ENCODE assay signal across 1 cellular context in genomic region chr11:1654388-1655167, GRCh38.
TF ChIP-seq lines count a peak whose summit lies in the region.

No MANE protein-coding gene starts in this region.

TF ChIP-seq in HepG2, 621 proteins besides CTCF, POLR2A, EP300 and RAD21 (continued from another document and continues in another):
- TF ChIP-seq BRD4 (CRISPR knock-in tag; IDR thresholded peaks at IDR 0.05) (peak; percentile 92), HNRNPUL1 (IDR thresholded peaks at IDR 0.05; ENCODE audit: low read depth, low read length) (no peak), ZMAT3 (CRISPR knock-in tag; conservative IDR thresholded peaks at IDR 0.05) (0 out of 2 replicates have a peak, but pooled peaks have one; percentile 2), ZNF124 (CRISPR knock-in tag; IDR thresholded peaks at IDR 0.05) (no peak), KMT2B (CRISPR knock-in tag; IDR thresholded peaks at IDR 0.05) (no peak), BHLHE40 (IDR thresholded peaks at IDR 0.05; ENCODE audit: low read length) (no peak), MIER3 (CRISPR knock-in tag; IDR thresholded peaks at IDR 0.05; ENCODE audit: borderline replicate concordance) (peak; percentile 21; the same call in 1 of the 2 replicates), NR3C1 (CRISPR knock-in tag; IDR thresholded peaks at IDR 0.05) (no peak), AGO1 (IDR thresholded peaks at IDR 0.05; ENCODE audit: low read depth, low read length, poor library complexity, severe bottlenecking) (no peak), SRY (CRISPR knock-in tag; IDR thresholded peaks at IDR 0.05) (no peak), ZNF768 (CRISPR knock-in tag; IDR thresholded peaks at IDR 0.05) (no peak), ZNF280D (CRISPR knock-in tag; IDR thresholded peaks at IDR 0.05) (no peak), ZNF646 (CRISPR knock-in tag; IDR thresholded peaks at IDR 0.05) (no peak), NR2F6 (IDR thresholded peaks at IDR 0.05) (peak; percentile 52; the same call in 1 of the 2 replicates), NR2F6 (CRISPR knock-in tag; IDR thresholded peaks at IDR 0.05) (peak; percentile 49), MLLT10 (CRISPR knock-in tag; IDR thresholded peaks at IDR 0.05) (no peak), ZNF577 (CRISPR knock-in tag; IDR thresholded peaks at IDR 0.05; ENCODE audit: borderline replicate concordance, low read depth) (no peak), ZBTB42 (CRISPR knock-in tag; IDR thresholded peaks at IDR 0.05) (0 out of 2 replicates have a peak, but pooled peaks have one; percentile 80), ZNF441 (CRISPR knock-in tag; IDR thresholded peaks at IDR 0.05; ENCODE audit: borderline replicate concordance) (peak; percentile 66; the same call in 1 of the 2 replicates), RARG (CRISPR knock-in tag; IDR thresholded peaks at IDR 0.05; ENCODE audit: low read depth) (no peak), DBP (CRISPR knock-in tag; IDR thresholded peaks at IDR 0.05; ENCODE audit: not compliant biosample characterization) (no peak), ZNF367 (CRISPR knock-in tag; IDR thresholded peaks at IDR 0.05; ENCODE audit: borderline replicate concordance) (no peak), ZEB1 (IDR thresholded peaks at IDR 0.05; ENCODE audit: insufficient replicate concordance, low read depth) (no peak), ATF1 (CRISPR knock-in tag; IDR thresholded peaks at IDR 0.05) (no peak), ZFP37 (CRISPR knock-in tag; IDR thresholded peaks at IDR 0.05; ENCODE audit: borderline replicate concordance) (no peak), ZNF10 (CRISPR knock-in tag; IDR thresholded peaks at IDR 0.05; ENCODE audit: borderline replicate concordance, low read depth) (no peak), BCL6 (CRISPR knock-in tag; IDR thresholded peaks at IDR 0.05) (peak; percentile 96), NR2F1 (CRISPR knock-in tag; IDR thresholded peaks at IDR 0.05) (0 out of 4 replicates have a peak, but pooled peaks of 1 of the 2 experiments have one; percentile 9), ARID2 (CRISPR knock-in tag; IDR thresholded peaks at IDR 0.05; ENCODE audit: borderline replicate concordance) (no peak), ZNF780A (CRISPR knock-in tag; IDR thresholded peaks at IDR 0.05) (no peak), ZNF644 (CRISPR knock-in tag; IDR thresholded peaks at IDR 0.05; ENCODE audit: low read depth) (no peak), KLF11 (CRISPR knock-in tag; IDR thresholded peaks at IDR 0.05) (no peak), ZNF275 (CRISPR knock-in tag; IDR thresholded peaks at IDR 0.05; ENCODE audit: borderline replicate concordance) (no peak), SP1 (IDR thresholded peaks at IDR 0.05) (no peak), SP1 (CRISPR knock-in tag; IDR thresholded peaks at IDR 0.05) (no peak), ZBTB10 (CRISPR knock-in tag; IDR thresholded peaks at IDR 0.05; ENCODE audit: borderline replicate concordance) (no peak), MAFF (IDR thresholded peaks at IDR 0.05; ENCODE audit: low read depth, low read length) (no peak), ZNF12 (CRISPR knock-in tag; IDR thresholded peaks at IDR 0.05) (no peak), SRSF4 (IDR thresholded peaks at IDR 0.05; ENCODE audit: low read depth, low read length, poor library complexity, severe bottlenecking) (no peak), MNT (IDR thresholded peaks at IDR 0.05) (no peak), JDP2 (CRISPR knock-in tag; IDR thresholded peaks at IDR 0.05; ENCODE audit: borderline replicate concordance) (no peak), ATM (IDR thresholded peaks at IDR 0.05; ENCODE audit: borderline replicate concordance) (no peak), PLRG1 (conservative IDR thresholded peaks at IDR 0.05) (no peak), ISX (CRISPR knock-in tag; conservative IDR thresholded peaks at IDR 0.05) (no peak), HNF4A (CRISPR knock-in tag; IDR thresholded peaks at IDR 0.05) (peak; percentile 89), ZNF160 (CRISPR knock-in tag; IDR thresholded peaks at IDR 0.05) (no peak), ZSCAN25 (CRISPR knock-in tag; IDR thresholded peaks at IDR 0.05) (peak; percentile 96), ZNF3 (CRISPR knock-in tag; IDR thresholded peaks at IDR 0.05) (no peak), ZNF235 (CRISPR knock-in tag; IDR thresholded peaks at IDR 0.05; ENCODE audit: borderline replicate concordance) (no peak)
- TF ChIP-seq, protein P1, sequence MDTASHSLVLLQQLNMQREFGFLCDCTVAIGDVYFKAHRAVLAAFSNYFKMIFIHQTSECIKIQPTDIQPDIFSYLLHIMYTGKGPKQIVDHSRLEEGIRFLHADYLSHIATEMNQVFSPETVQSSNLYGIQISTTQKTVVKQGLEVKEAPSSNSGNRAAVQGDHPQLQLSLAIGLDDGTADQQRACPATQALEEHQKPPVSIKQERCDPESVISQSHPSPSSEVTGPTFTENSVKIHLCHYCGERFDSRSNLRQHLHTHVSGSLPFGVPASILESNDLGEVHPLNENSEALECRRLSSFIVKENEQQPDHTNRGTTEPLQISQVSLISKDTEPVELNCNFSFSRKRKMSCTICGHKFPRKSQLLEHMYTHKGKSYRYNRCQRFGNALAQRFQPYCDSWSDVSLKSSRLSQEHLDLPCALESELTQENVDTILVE (CRISPR knock-in tag; IDR thresholded peaks at IDR 0.05) = no peak
- TF ChIP-seq, protein P2, sequence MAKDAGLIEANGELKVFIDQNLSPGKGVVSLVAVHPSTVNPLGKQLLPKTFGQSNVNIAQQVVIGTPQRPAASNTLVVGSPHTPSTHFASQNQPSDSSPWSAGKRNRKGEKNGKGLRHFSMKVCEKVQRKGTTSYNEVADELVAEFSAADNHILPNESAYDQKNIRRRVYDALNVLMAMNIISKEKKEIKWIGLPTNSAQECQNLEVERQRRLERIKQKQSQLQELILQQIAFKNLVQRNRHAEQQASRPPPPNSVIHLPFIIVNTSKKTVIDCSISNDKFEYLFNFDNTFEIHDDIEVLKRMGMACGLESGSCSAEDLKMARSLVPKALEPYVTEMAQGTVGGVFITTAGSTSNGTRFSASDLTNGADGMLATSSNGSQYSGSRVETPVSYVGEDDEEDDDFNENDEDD (CRISPR knock-in tag; IDR thresholded peaks at IDR 0.05; ENCODE audit: borderline replicate concordance) = no peak; the same call in 1 of the 2 replicates
- TF ChIP-seq, protein P3, sequence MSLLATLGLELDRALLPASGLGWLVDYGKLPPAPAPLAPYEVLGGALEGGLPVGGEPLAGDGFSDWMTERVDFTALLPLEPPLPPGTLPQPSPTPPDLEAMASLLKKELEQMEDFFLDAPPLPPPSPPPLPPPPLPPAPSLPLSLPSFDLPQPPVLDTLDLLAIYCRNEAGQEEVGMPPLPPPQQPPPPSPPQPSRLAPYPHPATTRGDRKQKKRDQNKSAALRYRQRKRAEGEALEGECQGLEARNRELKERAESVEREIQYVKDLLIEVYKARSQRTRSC (CRISPR knock-in tag; IDR thresholded peaks at IDR 0.05; ENCODE audit: low read depth) = no peak
